ENCODE assay signal across 10 cellular contexts in genomic region chr12:2893007-2893406, GRCh38. TPM values are rescaled to one million over a fixed set of nuclear protein-coding genes. Genes with fewer than 3 reads are reported as not detected.
DNase-seq lines count a peak whose midpoint lies in the region; ATAC-seq and TF ChIP-seq lines count a peak whose summit lies in the region.
"Had no signal": no experiment of that assay in that cellular context is flagged by ENCODE, and none has a peak within 500 bp of the region (broad histone marks: within the 10 kb centered on the region; RNA-seq: fewer than 3 reads in every experiment).

No MANE protein-coding gene starts in this region.

- H3K27ac ChIP-seq in HEK293 (ENCODE audit: extremely low read depth, low read depth, low read length), result no peak overlapping the region

- no peak for TF ChIP-seq POLR2A in lower leg skin (IDR thresholded peaks at IDR 0.05)

- no peaks in the 10 kb centered on the region for H3K9me3 Mint-ChIP-seq in activated CD4-positive, alpha-beta T cell treated with anti-CD3 and anti-CD28 coated beads for 36 hours (ENCODE audit: low read depth)

- ATAC-seq in GM18867 (IDR thresholded peaks at IDR 0.05; ENCODE audit: unreplicated experiment), result no peak
- ATAC-seq in activated CD4-positive, alpha-beta T cell treated with anti-CD3 and anti-CD28 coated beads for 36 hours, result no peak

- H3K4me3 ChIP-seq in HEK293 (ENCODE audit: low read depth, low read length) (no peak overlapping the region), lower leg skin (ENCODE audit: low read depth, poor library complexity, severe bottlenecking) (no peak overlapping the region)

- peaks cover 7% of the 10 kb centered on the region for H3K36me3 Mint-ChIP-seq in activated CD4-positive, alpha-beta T cell treated with anti-CD3 and anti-CD28 coated beads for 36 hours (ENCODE audit: low read depth)

- TF ChIP-seq CTCF in HEK293 (tag by site-specific recombination; IDR thresholded peaks at IDR 0.05) (no peak), lower leg skin (IDR thresholded peaks at IDR 0.05) (no peak)

- H3K4me1 ChIP-seq in HEK293 (ENCODE audit: control insufficient read depth, insufficient read depth, low read length), result peaks cover 6% of the 10 kb centered on the region

- peaks cover 3 to 15% of the 10 kb centered on the region in 2 experiments for H3K36me3 ChIP-seq in HEK293 (ENCODE audit: control insufficient read depth in 2 of 2, insufficient read depth in 1 of 2, low read length in 2 of 2)

- intact Hi-C loops in lower leg skin (cut with DNase I; ENCODE audit: low total_unique reads), result no loop called here
- intact Hi-C loops in activated CD4-positive, alpha-beta T cell treated with anti-CD3 and anti-CD28 coated beads for 36 hours (cut with DNase I, micrococcal nuclease), result no loop called here

- CTCF ChIA-PET in HEK293 (lab: Yijun Ruan, JAX), result interaction anchor here (1.4 kb wide), 1 partner anchor 51 kb away, joined by 4 read pairs; no protein-coding TSS in a partner anchor
- CTCF ChIA-PET in activated CD4-positive, alpha-beta T cell treated with anti-CD3 and anti-CD28 coated beads for 36 hours (lab: Charles Lee), result no interaction called here

- H3K4me1 Mint-ChIP-seq in activated CD4-positive, alpha-beta T cell treated with anti-CD3 and anti-CD28 coated beads for 36 hours, result peaks cover 25% of the 10 kb centered on the region

- H3K27me3 Mint-ChIP-seq in activated CD4-positive, alpha-beta T cell treated with anti-CD3 and anti-CD28 coated beads for 36 hours, result no peaks in the 10 kb centered on the region

- in situ Hi-C loops in ACHN (cut with HindIII; ENCODE audit: low pct_ligation_motif_present, low pct_unique_long_range_greater_than_20kb, low sequenced_read_pairs), result no loop called here

- H3K9me3 ChIP-seq in HEK293 (ENCODE audit: control insufficient read depth, insufficient read depth, low read depth, low read length), result no peaks in the 10 kb centered on the region

- DNase-seq in ACHN, result peak; percentile 81
- peak; percentile 79 for DNase-seq in astrocyte of the hippocampus (ENCODE audit: low read depth, low spot score)
- peak; percentile 58 to 88 for DNase-seq in lower leg skin (ENCODE audit: low spot score in 2 of 2)
- no peak for DNase-seq in COR-L47 (lab: John Stamatoyannopoulos, UW)
- no peak for DNase-seq in SHP77 (lab: John Stamatoyannopoulos, UW)
- no peak for DNase-seq in activated CD4-positive, alpha-beta T cell treated with anti-CD3 and anti-CD28 coated beads for 36 hours

- WGBS in lower leg skin, 2 donors, result 61 to 72% methylated on average over 8 of the region's 8 CpGs

- no peak overlapping the region for H3K4me3 Mint-ChIP-seq in activated CD4-positive, alpha-beta T cell treated with anti-CD3 and anti-CD28 coated beads for 36 hours

- POLR2A ChIA-PET in HEK293 (lab: Yijun Ruan, JAX), result interaction anchor here (0.7 kb wide), 1 partner anchor 53 kb away, joined by 3 read pairs; no protein-coding TSS in a partner anchor
- POLR2A ChIA-PET in activated CD4-positive, alpha-beta T cell treated with anti-CD3 and anti-CD28 coated beads for 36 hours (lab: Charles Lee), result no interaction called here

- no peak overlapping the region for H3K27ac Mint-ChIP-seq in activated CD4-positive, alpha-beta T cell treated with anti-CD3 and anti-CD28 coated beads for 36 hours

TF ChIP-seq in HEK293, 187 proteins besides CTCF, POLR2A, EP300 and RAD21 (continues in another document):
- no peak for TF ChIP-seq KLF10 (tag by site-specific recombination; IDR thresholded peaks at IDR 0.05)
- TF ChIP-seq ZNF394 (tag by site-specific recombination; IDR thresholded peaks at IDR 0.05; ENCODE audit: borderline replicate concordance), result peak; percentile 22; the same call in 1 of the 2 replicates
- no peak for TF ChIP-seq ZNF768 (tag by site-specific recombination; IDR thresholded peaks at IDR 0.05)
- TF ChIP-seq PRDM1 (tag by site-specific recombination; IDR thresholded peaks at IDR 0.05), result peak; percentile 64; the same call in 1 of the 2 replicates
- TF ChIP-seq ZNF660 (tag by site-specific recombination; IDR thresholded peaks at IDR 0.05), result peak; percentile 51; the same call in 1 of the 2 replicates
- TF ChIP-seq ZNF335 (tag by site-specific recombination; conservative IDR thresholded peaks at IDR 0.05), result peak; percentile 56
- TF ChIP-seq ZFP3 (tag by site-specific recombination; IDR thresholded peaks at IDR 0.05; ENCODE audit: low read depth), result no peak
- peak; percentile 19; the same call in 1 of the 2 replicates for TF ChIP-seq ZBTB21 (tag by site-specific recombination; IDR thresholded peaks at IDR 0.05)
- 0 out of 2 replicates have a peak, but pooled peaks have one; percentile 33 for TF ChIP-seq INSM2 (tag by site-specific recombination; IDR thresholded peaks at IDR 0.05)
- TF ChIP-seq ZNF600 (tag by site-specific recombination; IDR thresholded peaks at IDR 0.05), result peak; percentile 35; the same call in 1 of the 2 replicates
- peak; percentile 78 for TF ChIP-seq SP7 (tag by site-specific recombination; IDR thresholded peaks at IDR 0.05)
- TF ChIP-seq PRDM6 (tag by site-specific recombination; IDR thresholded peaks at IDR 0.05), result peak; percentile 82
- no peak for TF ChIP-seq ZNF48 (tag by site-specific recombination; IDR thresholded peaks at IDR 0.05)
- TF ChIP-seq ZFP69B (tag by site-specific recombination; IDR thresholded peaks at IDR 0.05), result 0 out of 2 replicates have a peak, but pooled peaks have one; percentile 50
- TF ChIP-seq GLIS2 (tag by site-specific recombination; IDR thresholded peaks at IDR 0.05), result no peak
- TF ChIP-seq ZNF571 (tag by site-specific recombination; IDR thresholded peaks at IDR 0.05), result no peak
- TF ChIP-seq ZNF664 (tag by site-specific recombination; IDR thresholded peaks at IDR 0.05), result peak; percentile 71
- peak; percentile 54 for TF ChIP-seq ZNF366 (tag by site-specific recombination; conservative IDR thresholded peaks at IDR 0.05)
- no peak for TF ChIP-seq ZNF280C (tag by site-specific recombination; IDR thresholded peaks at IDR 0.05)
- TF ChIP-seq OSR2 (tag by site-specific recombination; IDR thresholded peaks at IDR 0.05), result peak; percentile 18; the same call in 1 of the 2 replicates
- TF ChIP-seq ZSCAN30 (tag by site-specific recombination; IDR thresholded peaks at IDR 0.05), result no peak
- peak; percentile 65; the same call in 1 of the 2 replicates for TF ChIP-seq ZNF324 (tag by site-specific recombination; IDR thresholded peaks at IDR 0.05)
- TF ChIP-seq ZNF132 (tag by site-specific recombination; IDR thresholded peaks at IDR 0.05; ENCODE audit: borderline replicate concordance), result no peak
- peak; percentile 45; the same call in 1 of the 2 replicates for TF ChIP-seq ZNF629 (tag by site-specific recombination; IDR thresholded peaks at IDR 0.05)

RNA-seq across cellular contexts. Expression of gene TULP3, which starts 2.3 kb away (rescaled TPM):
- total RNA-seq in lower leg skin, result 10 to 100 TPM; 22.8 to 37.3 (median 27.5) TPM
- 1 to 10 TPM; 5.9 to 7.3 TPM for total RNA-seq in activated CD4-positive, alpha-beta T cell treated with anti-CD3 and anti-CD28 coated beads for 36 hours

RNA-seq across cellular contexts. Expression of gene RHNO1, which starts 16.0 kb away (rescaled TPM):
- 10 to 100 TPM; 14.3 to 21.3 (median 17.2) TPM for total RNA-seq in lower leg skin
- total RNA-seq in activated CD4-positive, alpha-beta T cell treated with anti-CD3 and anti-CD28 coated beads for 36 hours, result 10 to 100 TPM; 61.1 to 91.4 TPM

RNA-seq across cellular contexts. Expression of gene FOXM1, which starts 16.0 kb away (rescaled TPM):
- 1 to 10 TPM; 1.4 to 6.5 (median 2.9) TPM for total RNA-seq in lower leg skin
- total RNA-seq in activated CD4-positive, alpha-beta T cell treated with anti-CD3 and anti-CD28 coated beads for 36 hours, result 10 to 100 TPM; 74.5 to 92.3 TPM

RNA-seq across cellular contexts. Expression of gene TEX52, which starts 36.2 kb away (rescaled TPM):
- total RNA-seq in lower leg skin, result not detected
- total RNA-seq in activated CD4-positive, alpha-beta T cell treated with anti-CD3 and anti-CD28 coated beads for 36 hours, result under 1 TPM in 1 of 2 experiments, not detected in 1; 0.16 TPM
- total RNA-seq: skeletal muscle tissue, urinary bladder had no signal

RNA-seq across cellular contexts. Expression of gene NRIP2, which starts 58.2 kb away (rescaled TPM):
- total RNA-seq in lower leg skin, result 1 to 10 TPM in 2 of 4 donors, under 1 TPM in 2; 0.17 to 1.9 (median 0.79) TPM
- total RNA-seq in activated CD4-positive, alpha-beta T cell treated with anti-CD3 and anti-CD28 coated beads for 36 hours, result not detected

Comparison
In these comparisons a context has a peak if more than half of its experiments do, and no peak if none do; other contexts are left out.
1. DNase-seq: peak in ACHN (single experiment), astrocyte of the hippocampus (single experiment) and lower leg skin (2 of 2); none in COR-L47 (single experiment), SHP77 (0 of 2) and activated CD4-positive, alpha-beta T cell treated with anti-CD3 and anti-CD28 coated beads for 36 hours (single experiment).
2. RNA of gene FOXM1, which starts 16.0 kb away (total RNA-seq): 74.5 to 92.3 TPM in activated CD4-positive, alpha-beta T cell treated with anti-CD3 and anti-CD28 coated beads for 36 hours; 1.4 to 6.5 TPM in lower leg skin; every median in the first group is over 10 times any median in the second.